Comparison of ENCODE assay signal across 1 cellular context in the genomic region with DNA sequence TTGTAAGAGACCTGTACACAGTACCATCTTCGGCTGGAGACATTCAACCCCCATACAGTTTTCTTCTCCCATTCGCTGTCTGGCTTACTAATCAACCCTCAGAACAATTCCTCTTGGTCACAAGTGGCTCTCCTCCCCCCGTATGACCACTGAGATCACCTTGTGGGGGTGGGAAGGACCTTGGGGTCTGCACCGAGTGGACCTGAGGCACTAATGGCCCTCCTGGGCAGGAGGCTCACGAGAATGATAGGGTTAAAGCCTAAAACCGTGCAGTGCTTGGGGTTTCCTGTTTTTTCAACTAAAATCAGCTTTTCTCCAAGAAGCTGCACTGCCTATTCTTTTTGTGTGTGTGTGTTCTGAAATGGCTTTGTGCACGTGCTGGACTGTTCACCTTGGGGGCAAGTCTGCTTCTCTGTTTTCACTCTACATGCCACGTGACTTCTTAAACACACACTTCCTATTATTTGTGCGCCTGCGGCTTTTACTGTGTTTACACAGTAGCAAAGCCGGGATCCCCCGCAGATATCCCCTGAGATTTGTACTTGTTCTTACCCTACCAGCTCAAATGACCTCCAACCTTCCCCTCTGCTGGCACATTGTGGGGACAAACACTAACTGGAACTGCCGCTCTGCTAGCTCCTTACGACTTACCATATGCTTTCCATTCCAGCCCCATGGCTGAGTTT.
TF ChIP-seq lines count a peak whose summit lies in the region.

No MANE protein-coding gene starts in this region.

TF ChIP-seq in HEK293, 187 proteins besides CTCF, POLR2A, EP300 and RAD21 (continued from another document and continues in another):
- TF ChIP-seq, protein P1, sequence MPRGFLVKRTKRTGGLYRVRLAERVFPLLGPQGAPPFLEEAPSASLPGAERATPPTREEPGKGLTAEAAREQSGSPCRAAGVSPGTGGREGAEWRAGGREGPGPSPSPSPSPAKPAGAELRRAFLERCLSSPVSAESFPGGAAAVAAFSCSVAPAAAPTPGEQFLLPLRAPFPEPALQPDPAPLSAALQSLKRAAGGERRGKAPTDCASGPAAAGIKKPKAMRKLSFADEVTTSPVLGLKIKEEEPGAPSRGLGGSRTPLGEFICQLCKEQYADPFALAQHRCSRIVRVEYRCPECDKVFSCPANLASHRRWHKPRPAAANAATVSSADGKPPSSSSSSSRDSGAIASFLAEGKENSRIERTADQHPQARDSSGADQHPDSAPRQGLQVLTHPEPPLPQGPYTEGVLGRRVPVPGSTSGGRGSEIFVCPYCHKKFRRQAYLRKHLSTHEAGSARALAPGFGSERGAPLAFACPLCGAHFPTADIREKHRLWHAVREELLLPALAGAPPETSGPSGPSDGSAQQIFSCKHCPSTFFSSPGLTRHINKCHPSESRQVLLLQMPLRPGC (tag by site-specific recombination; IDR thresholded peaks at IDR 0.05), result peak; percentile 65
- TF ChIP-seq KLF16 (tag by site-specific recombination; IDR thresholded peaks at IDR 0.05), result no peak
- peak; percentile 98 for TF ChIP-seq FEZF1 (tag by site-specific recombination; IDR thresholded peaks at IDR 0.05)
- no peak for TF ChIP-seq ZNF133 (tag by site-specific recombination; IDR thresholded peaks at IDR 0.05)
- TF ChIP-seq PBX3 (CRISPR knock-in tag; IDR thresholded peaks at IDR 0.05), result no peak
- TF ChIP-seq OVOL3 (tag by site-specific recombination; IDR thresholded peaks at IDR 0.05), result 0 out of 2 replicates have a peak, but pooled peaks have one; percentile 74
- TF ChIP-seq ZNF792 (tag by site-specific recombination; IDR thresholded peaks at IDR 0.05), result no peak
- peak; percentile 77; the same call in 1 of the 2 replicates for TF ChIP-seq ZNF501 (tag by site-specific recombination; IDR thresholded peaks at IDR 0.05)
- no peak for TF ChIP-seq ZNF621 (tag by site-specific recombination; IDR thresholded peaks at IDR 0.05)
- no peak for TF ChIP-seq SCRT1 (tag by site-specific recombination; IDR thresholded peaks at IDR 0.05; ENCODE audit: borderline replicate concordance)
- TF ChIP-seq ZNF214 (tag by site-specific recombination; IDR thresholded peaks at IDR 0.05; ENCODE audit: borderline replicate concordance), result no peak
- TF ChIP-seq, protein P2, sequence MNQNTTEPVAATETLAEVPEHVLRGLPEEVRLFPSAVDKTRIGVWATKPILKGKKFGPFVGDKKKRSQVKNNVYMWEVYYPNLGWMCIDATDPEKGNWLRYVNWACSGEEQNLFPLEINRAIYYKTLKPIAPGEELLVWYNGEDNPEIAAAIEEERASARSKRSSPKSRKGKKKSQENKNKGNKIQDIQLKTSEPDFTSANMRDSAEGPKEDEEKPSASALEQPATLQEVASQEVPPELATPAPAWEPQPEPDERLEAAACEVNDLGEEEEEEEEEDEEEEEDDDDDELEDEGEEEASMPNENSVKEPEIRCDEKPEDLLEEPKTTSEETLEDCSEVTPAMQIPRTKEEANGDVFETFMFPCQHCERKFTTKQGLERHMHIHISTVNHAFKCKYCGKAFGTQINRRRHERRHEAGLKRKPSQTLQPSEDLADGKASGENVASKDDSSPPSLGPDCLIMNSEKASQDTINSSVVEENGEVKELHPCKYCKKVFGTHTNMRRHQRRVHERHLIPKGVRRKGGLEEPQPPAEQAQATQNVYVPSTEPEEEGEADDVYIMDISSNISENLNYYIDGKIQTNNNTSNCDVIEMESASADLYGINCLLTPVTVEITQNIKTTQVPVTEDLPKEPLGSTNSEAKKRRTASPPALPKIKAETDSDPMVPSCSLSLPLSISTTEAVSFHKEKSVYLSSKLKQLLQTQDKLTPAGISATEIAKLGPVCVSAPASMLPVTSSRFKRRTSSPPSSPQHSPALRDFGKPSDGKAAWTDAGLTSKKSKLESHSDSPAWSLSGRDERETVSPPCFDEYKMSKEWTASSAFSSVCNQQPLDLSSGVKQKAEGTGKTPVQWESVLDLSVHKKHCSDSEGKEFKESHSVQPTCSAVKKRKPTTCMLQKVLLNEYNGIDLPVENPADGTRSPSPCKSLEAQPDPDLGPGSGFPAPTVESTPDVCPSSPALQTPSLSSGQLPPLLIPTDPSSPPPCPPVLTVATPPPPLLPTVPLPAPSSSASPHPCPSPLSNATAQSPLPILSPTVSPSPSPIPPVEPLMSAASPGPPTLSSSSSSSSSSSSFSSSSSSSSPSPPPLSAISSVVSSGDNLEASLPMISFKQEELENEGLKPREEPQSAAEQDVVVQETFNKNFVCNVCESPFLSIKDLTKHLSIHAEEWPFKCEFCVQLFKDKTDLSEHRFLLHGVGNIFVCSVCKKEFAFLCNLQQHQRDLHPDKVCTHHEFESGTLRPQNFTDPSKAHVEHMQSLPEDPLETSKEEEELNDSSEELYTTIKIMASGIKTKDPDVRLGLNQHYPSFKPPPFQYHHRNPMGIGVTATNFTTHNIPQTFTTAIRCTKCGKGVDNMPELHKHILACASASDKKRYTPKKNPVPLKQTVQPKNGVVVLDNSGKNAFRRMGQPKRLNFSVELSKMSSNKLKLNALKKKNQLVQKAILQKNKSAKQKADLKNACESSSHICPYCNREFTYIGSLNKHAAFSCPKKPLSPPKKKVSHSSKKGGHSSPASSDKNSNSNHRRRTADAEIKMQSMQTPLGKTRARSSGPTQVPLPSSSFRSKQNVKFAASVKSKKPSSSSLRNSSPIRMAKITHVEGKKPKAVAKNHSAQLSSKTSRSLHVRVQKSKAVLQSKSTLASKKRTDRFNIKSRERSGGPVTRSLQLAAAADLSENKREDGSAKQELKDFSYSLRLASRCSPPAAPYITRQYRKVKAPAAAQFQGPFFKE (tag by site-specific recombination; IDR thresholded peaks at IDR 0.05; ENCODE audit: borderline replicate concordance), result no peak
- TF ChIP-seq ZNF140 (tag by site-specific recombination; IDR thresholded peaks at IDR 0.05), result no peak
- TF ChIP-seq, protein P3, sequence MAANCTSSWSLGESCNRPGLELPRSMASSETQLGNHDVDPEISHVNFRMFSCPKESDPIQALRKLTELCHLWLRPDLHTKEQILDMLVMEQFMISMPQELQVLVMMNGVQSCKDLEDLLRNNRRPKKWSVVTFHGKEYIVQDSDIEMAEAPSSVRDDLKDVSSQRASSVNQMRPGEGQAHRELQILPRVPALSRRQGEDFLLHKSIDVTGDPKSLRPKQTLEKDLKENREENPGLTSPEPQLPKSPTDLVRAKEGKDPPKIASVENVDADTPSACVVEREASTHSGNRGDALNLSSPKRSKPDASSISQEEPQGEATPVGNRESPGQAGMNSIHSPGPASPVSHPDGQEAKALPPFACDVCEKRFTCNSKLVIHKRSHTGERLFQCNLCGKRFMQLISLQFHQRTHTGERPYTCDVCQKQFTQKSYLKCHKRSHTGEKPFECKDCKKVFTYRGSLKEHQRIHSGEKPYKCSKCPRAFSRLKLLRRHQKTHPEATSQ (tag by site-specific recombination; IDR thresholded peaks at IDR 0.05), result 0 out of 2 replicates have a peak, but pooled peaks have one; percentile 54
- TF ChIP-seq, protein P4, sequence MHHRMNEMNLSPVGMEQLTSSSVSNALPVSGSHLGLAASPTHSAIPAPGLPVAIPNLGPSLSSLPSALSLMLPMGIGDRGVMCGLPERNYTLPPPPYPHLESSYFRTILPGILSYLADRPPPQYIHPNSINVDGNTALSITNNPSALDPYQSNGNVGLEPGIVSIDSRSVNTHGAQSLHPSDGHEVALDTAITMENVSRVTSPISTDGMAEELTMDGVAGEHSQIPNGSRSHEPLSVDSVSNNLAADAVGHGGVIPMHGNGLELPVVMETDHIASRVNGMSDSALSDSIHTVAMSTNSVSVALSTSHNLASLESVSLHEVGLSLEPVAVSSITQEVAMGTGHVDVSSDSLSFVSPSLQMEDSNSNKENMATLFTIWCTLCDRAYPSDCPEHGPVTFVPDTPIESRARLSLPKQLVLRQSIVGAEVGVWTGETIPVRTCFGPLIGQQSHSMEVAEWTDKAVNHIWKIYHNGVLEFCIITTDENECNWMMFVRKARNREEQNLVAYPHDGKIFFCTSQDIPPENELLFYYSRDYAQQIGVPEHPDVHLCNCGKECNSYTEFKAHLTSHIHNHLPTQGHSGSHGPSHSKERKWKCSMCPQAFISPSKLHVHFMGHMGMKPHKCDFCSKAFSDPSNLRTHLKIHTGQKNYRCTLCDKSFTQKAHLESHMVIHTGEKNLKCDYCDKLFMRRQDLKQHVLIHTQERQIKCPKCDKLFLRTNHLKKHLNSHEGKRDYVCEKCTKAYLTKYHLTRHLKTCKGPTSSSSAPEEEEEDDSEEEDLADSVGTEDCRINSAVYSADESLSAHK (tag by site-specific recombination; IDR thresholded peaks at IDR 0.05), result peak; percentile 89
- TF ChIP-seq, protein P5, sequence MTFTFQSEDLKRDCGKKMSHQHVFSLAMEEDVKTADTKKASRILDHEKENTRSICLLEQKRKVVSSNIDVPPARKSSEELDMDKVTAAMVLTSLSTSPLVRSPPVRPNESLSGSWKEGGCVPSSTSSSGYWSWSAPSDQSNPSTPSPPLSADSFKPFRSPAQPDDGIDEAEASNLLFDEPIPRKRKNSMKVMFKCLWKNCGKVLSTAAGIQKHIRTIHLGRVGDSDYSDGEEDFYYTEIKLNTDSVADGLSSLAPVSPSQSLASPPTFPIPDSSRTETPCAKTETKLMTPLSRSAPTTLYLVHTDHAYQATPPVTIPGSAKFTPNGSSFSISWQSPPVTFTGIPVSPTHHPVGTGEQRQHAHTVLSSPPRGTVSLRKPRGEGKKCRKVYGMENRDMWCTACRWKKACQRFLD (tag by site-specific recombination; IDR thresholded peaks at IDR 0.05), result no peak
- TF ChIP-seq ZNF148 (tag by site-specific recombination; IDR thresholded peaks at IDR 0.05; ENCODE audit: borderline replicate concordance), result no peak
- TF ChIP-seq KLF8 (tag by site-specific recombination; IDR thresholded peaks at IDR 0.05), result no peak
- no peak for TF ChIP-seq ZNF521 (tag by site-specific recombination; IDR thresholded peaks at IDR 0.05)
- TF ChIP-seq ZNF585B (tag by site-specific recombination; IDR thresholded peaks at IDR 0.05), result no peak
- TF ChIP-seq ZNF624 (tag by site-specific recombination; IDR thresholded peaks at IDR 0.05), result no peak
- TF ChIP-seq ZNF211 (tag by site-specific recombination; IDR thresholded peaks at IDR 0.05; ENCODE audit: low read depth), result no peak
- TF ChIP-seq ZNF398 (tag by site-specific recombination; IDR thresholded peaks at IDR 0.05), result no peak
- peak; percentile 96 for TF ChIP-seq ZNF423 (tag by site-specific recombination; IDR thresholded peaks at IDR 0.05)
- TF ChIP-seq ZNF677 (tag by site-specific recombination; IDR thresholded peaks at IDR 0.05), result no peak
- no peak for TF ChIP-seq SCRT2 (tag by site-specific recombination; IDR thresholded peaks at IDR 0.05)
- peak; percentile 84 for TF ChIP-seq PRDM6 (tag by site-specific recombination; IDR thresholded peaks at IDR 0.05)
